11 cellular contexts compared by ENCODE assay signal in genomic region chr12:101018540-101018939, GRCh38.
A peak's percentile ranks its signal among the peaks of the same experiment; 100 is the strongest.
DNase-seq lines count a peak whose midpoint lies in the region; ATAC-seq, FAIRE-seq and TF ChIP-seq lines count a peak whose summit lies in the region.
"Had no signal": no experiment of that assay in that cellular context is flagged by ENCODE, and none has a peak within 500 bp of the region (broad histone marks: within the 10 kb centered on the region; RNA-seq: fewer than 3 reads in every experiment).

No MANE protein-coding gene starts in this region.

- CTCF ChIA-PET in A549 (lab: Yijun Ruan, JAX), result no interaction called here
- CTCF ChIA-PET in activated CD8-positive, alpha-beta memory T cell treated with anti-CD3 and anti-CD28 coated beads, Interleukin-2, amount 10 ng/mL, durations not matched to agents 7 days and 5 days (lab: Charles Lee), result interaction anchor here (0.7 kb wide), 1 partner anchor 13 kb away, joined by 3 read pairs; no protein-coding TSS in a partner anchor

- no peaks in the 10 kb centered on the region for H3K4me1 Mint-ChIP-seq in activated CD8-positive, alpha-beta memory T cell treated with anti-CD3 and anti-CD28 coated beads, Interleukin-2, amount 10 ng/mL, durations not matched to agents 7 days and 5 days

- DNase-seq in A549 (ENCODE audit: low read depth in 1 of 2, low spot score in 1 of 2) (peak; percentile 5 to 46), HPDE6-E6E7 (ENCODE audit: extremely low spot score) (peak; percentile 84), astrocyte of the spinal cord (ENCODE audit: low read depth, low spot score) (peak; percentile 92), islet precursor cell (peak; percentile 96), aorta (no peak), KG1 (lab: John Stamatoyannopoulos, UW) (no peak)
- no peak for DNase-seq in activated CD8-positive, alpha-beta memory T cell treated with anti-CD3 and anti-CD28 coated beads, Interleukin-2, amount 10 ng/mL, durations not matched to agents 7 days and 5 days
- no peak for DNase-seq in effector CD4-positive, alpha-beta T cell
- DNase-seq: C1 segment of cervical spinal cord had no signal

- FAIRE-seq in A549 (lab: Jason Lieb, UNC), result peak; percentile 51
- FAIRE-seq: colon had no signal

- TF ChIP-seq POLR2A in A549 (IDR thresholded peaks at IDR 0.05; ENCODE audit: low read length), result no peak

- no peak overlapping the region for H3K27ac ChIP-seq in A549
- H3K27ac ChIP-seq in aorta (ENCODE audit: low read depth in 1 of 2, low read length in 2 of 2), result no peak overlapping the region
- H3K27ac ChIP-seq: HL-60 had no signal

- H3K4me3 ChIP-seq in A549 (no peak overlapping the region), astrocyte of the spinal cord (ENCODE audit: low read depth, low read length) (no peak overlapping the region), aorta (ENCODE audit: low read length in 2 of 2) (no peak overlapping the region)

- TF ChIP-seq RAD21 in A549 (conservative IDR thresholded peaks at IDR 0.05 in 1 of 2, IDR thresholded peaks at IDR 0.05 in 1 of 2), result no peak

- H3K9me3 Mint-ChIP-seq in activated CD8-positive, alpha-beta memory T cell treated with anti-CD3 and anti-CD28 coated beads, Interleukin-2, amount 10 ng/mL, durations not matched to agents 7 days and 5 days (ENCODE audit: low read depth), result peaks cover 3% of the 10 kb centered on the region

- TF ChIP-seq EP300 in A549 (IDR thresholded peaks at IDR 0.05), result no peak

- H3K9me3 ChIP-seq in A549, result peaks cover 20% of the 10 kb centered on the region
- H3K9me3 ChIP-seq in aorta (ENCODE audit: control insufficient read depth, low read length), result no peaks in the 10 kb centered on the region

- 3% methylated on average over 2 of the region's 2 CpGs for WGBS in A549 (ENCODE audit: missing lambda C conversion rate)
- WGBS in aorta, 2 donors, result 23% methylated on average over 2 of the region's 2 CpGs

- no peak overlapping the region; the same call in 2 of the 3 replicates for H3K4me2 ChIP-seq in A549

- H3K4me1 ChIP-seq in A549 (peaks cover 23% of the 10 kb centered on the region; the same call in 1 of the 3 replicates), aorta (ENCODE audit: control insufficient read depth in 1 of 2, insufficient read depth in 2 of 2, low read length in 2 of 2) (peaks cover 0 to 1% of the 10 kb centered on the region in 2 donors)

- in situ Hi-C loops in astrocyte of the spinal cord (cut with HindIII; ENCODE audit: low sequenced_read_pairs), result no loop called here

- H3K36me3 Mint-ChIP-seq in activated CD8-positive, alpha-beta memory T cell treated with anti-CD3 and anti-CD28 coated beads, Interleukin-2, amount 10 ng/mL, durations not matched to agents 7 days and 5 days, result no peaks in the 10 kb centered on the region

- ATAC-seq in A549, result peak; percentile 70 to 73
- no peak for ATAC-seq in aorta (ENCODE audit: low FRiP score)
- no peak for ATAC-seq in activated CD8-positive, alpha-beta memory T cell treated with anti-CD3 and anti-CD28 coated beads, Interleukin-2, amount 10 ng/mL, durations not matched to agents 7 days and 5 days

- intact Hi-C loops in aorta (cut with DNase I), result loop anchor here in 1 of 2 donors (5.0 kb wide), 1 partner anchor 56 kb away; no protein-coding TSS in a partner anchor

- no peak overlapping the region for H3K4me3 Mint-ChIP-seq in activated CD8-positive, alpha-beta memory T cell treated with anti-CD3 and anti-CD28 coated beads, Interleukin-2, amount 10 ng/mL, durations not matched to agents 7 days and 5 days

- TF ChIP-seq CTCF in A549 (IDR thresholded peaks at IDR 0.05) (no peak), astrocyte of the spinal cord (IDR thresholded peaks at IDR 0.05; ENCODE audit: low read depth, low read length) (no peak)

- POLR2A ChIA-PET in A549 (lab: Yijun Ruan, JAX), result no interaction called here

- H3K27me3 Mint-ChIP-seq in activated CD8-positive, alpha-beta memory T cell treated with anti-CD3 and anti-CD28 coated beads, Interleukin-2, amount 10 ng/mL, durations not matched to agents 7 days and 5 days, result no peaks in the 10 kb centered on the region

- no peak overlapping the region for H3K27ac Mint-ChIP-seq in activated CD8-positive, alpha-beta memory T cell treated with anti-CD3 and anti-CD28 coated beads, Interleukin-2, amount 10 ng/mL, durations not matched to agents 7 days and 5 days

- no peaks in the 10 kb centered on the region for H3K27me3 ChIP-seq in aorta (ENCODE audit: control insufficient read depth in 1 of 2, insufficient read depth in 2 of 2, low read length in 1 of 2)

- H3K36me3 ChIP-seq in aorta (ENCODE audit: control insufficient read depth in 1 of 2, insufficient read depth in 2 of 2, low read length in 1 of 2), result no peaks in the 10 kb centered on the region

TF ChIP-seq in A549, 52 proteins besides CTCF, POLR2A, EP300 and RAD21:
- no peak for TF ChIP-seq KDM5A (IDR thresholded peaks at IDR 0.05)
- TF ChIP-seq, protein P1, sequence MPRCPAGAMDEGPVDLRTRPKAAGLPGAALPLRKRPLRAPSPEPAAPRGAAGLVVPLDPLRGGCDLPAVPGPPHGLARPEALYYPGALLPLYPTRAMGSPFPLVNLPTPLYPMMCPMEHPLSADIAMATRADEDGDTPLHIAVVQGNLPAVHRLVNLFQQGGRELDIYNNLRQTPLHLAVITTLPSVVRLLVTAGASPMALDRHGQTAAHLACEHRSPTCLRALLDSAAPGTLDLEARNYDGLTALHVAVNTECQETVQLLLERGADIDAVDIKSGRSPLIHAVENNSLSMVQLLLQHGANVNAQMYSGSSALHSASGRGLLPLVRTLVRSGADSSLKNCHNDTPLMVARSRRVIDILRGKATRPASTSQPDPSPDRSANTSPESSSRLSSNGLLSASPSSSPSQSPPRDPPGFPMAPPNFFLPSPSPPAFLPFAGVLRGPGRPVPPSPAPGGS (IDR thresholded peaks at IDR 0.05), result no peak
- TF ChIP-seq NFE2L2 (conservative IDR thresholded peaks at IDR 0.05; ENCODE audit: low read length), result no peak
- no peak for TF ChIP-seq ZC3H11A (IDR thresholded peaks at IDR 0.05)
- TF ChIP-seq PHF8 (IDR thresholded peaks at IDR 0.05; ENCODE audit: borderline replicate concordance, low read depth), result no peak
- TF ChIP-seq JUNB (IDR thresholded peaks at IDR 0.05), result no peak
- no peak for TF ChIP-seq SMC3 (IDR thresholded peaks at IDR 0.05)
- no peak for TF ChIP-seq USF2 (IDR thresholded peaks at IDR 0.05)
- TF ChIP-seq RNF2 (IDR thresholded peaks at IDR 0.05; ENCODE audit: borderline replicate concordance, low read depth), result no peak
- no peak for TF ChIP-seq FOSB (CRISPR knock-in tag; IDR thresholded peaks at IDR 0.05)
- no peak for TF ChIP-seq GATA3 (IDR thresholded peaks at IDR 0.05; ENCODE audit: borderline replicate concordance)
- no peak for TF ChIP-seq HOXB5 (CRISPR knock-in tag; IDR thresholded peaks at IDR 0.05)
- TF ChIP-seq PBX3 (IDR thresholded peaks at IDR 0.05), result no peak
- peak; percentile 92 for TF ChIP-seq MAFK (IDR thresholded peaks at IDR 0.05; ENCODE audit: partially characterized antibody)
- TF ChIP-seq TFCP2L1 (CRISPR knock-in tag; IDR thresholded peaks at IDR 0.05), result no peak
- peak; percentile 12; the same call in 1 of the 2 replicates for TF ChIP-seq FOSL2 (IDR thresholded peaks at IDR 0.05)
- TF ChIP-seq FOSL2 (CRISPR knock-in tag; IDR thresholded peaks at IDR 0.05), result no peak

Comparison
In these comparisons a context has a peak if more than half of its experiments do, and no peak if none do; other contexts are left out.
1. ATAC-seq: peak in A549 (2 of 2); none in aorta (single experiment) and activated CD8-positive, alpha-beta memory T cell treated with anti-CD3 and anti-CD28 coated beads, Interleukin-2, amount 10 ng/mL, durations not matched to agents 7 days and 5 days (single experiment).
2. DNase-seq: peak in A549 (2 of 2), HPDE6-E6E7 (single experiment), astrocyte of the spinal cord (single experiment) and islet precursor cell (single experiment); none in aorta (0 of 2), activated CD8-positive, alpha-beta memory T cell treated with anti-CD3 and anti-CD28 coated beads, Interleukin-2, amount 10 ng/mL, durations not matched to agents 7 days and 5 days (single experiment), effector CD4-positive, alpha-beta T cell (single experiment) and KG1 (single experiment).